ENCODE assay signal across 8 cellular contexts in the genomic region with DNA sequence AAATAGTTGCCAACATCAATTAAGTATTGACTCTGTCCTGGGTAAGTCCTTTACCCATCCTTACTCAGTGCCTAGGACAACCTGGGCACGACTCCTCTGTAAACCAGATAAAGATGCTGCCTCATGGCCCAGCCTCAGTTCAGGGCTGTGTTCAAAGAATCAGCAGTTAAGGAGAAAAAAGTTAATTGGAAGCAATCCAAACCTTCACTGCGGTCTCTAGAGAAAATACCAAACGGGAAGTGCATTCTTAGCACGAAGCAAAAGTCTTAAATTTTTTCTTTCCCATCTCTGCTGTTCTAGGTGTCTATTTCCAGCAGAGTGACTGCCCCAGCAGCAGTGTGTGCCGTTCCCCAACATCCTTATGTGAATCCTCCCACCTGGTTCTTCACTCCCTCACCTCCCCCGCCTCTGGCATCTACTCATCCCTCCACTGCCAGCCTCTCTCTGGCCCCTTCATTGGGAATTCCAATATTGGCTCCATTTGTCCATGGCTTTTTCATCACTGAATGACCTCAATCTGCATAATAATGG. TPM values are rescaled to one million over a fixed set of nuclear protein-coding genes. Genes with fewer than 3 reads are reported as not detected.
DNase-seq lines count a peak whose midpoint lies in the region; ATAC-seq and TF ChIP-seq lines count a peak whose summit lies in the region.

No MANE protein-coding gene starts in this region.

- H3K4me3 Mint-ChIP-seq in activated naive CD8-positive, alpha-beta T cell: peak overlapping the region; percentile 15

- peaks cover 2% of the 10 kb centered on the region for H3K27me3 Mint-ChIP-seq in activated naive CD8-positive, alpha-beta T cell

- no peaks in the 10 kb centered on the region for H3K9me3 Mint-ChIP-seq in activated naive CD8-positive, alpha-beta T cell (ENCODE audit: low read depth)

- DNase-seq in omental fat pad (ENCODE audit: low spot score): no peak
- DNase-seq in SKM-1 (lab: John Stamatoyannopoulos, UW; ENCODE audit: unreplicated experiment): no peak
- DNase-seq in activated T-cell treated with anti-CD3 and anti-CD28 coated beads for 4 hours: no peak
- no peak for DNase-seq in activated gamma-delta T cell treated with Interleukin-2 at 50 U/mL for 16 hours
- no peak for DNase-seq in epidermal melanocyte (ENCODE audit: insufficient read length, low spot score)

- TF ChIP-seq CTCF in omental fat pad (IDR thresholded peaks at IDR 0.05): no peak

- peaks cover 14% of the 10 kb centered on the region for H3K4me1 Mint-ChIP-seq in activated naive CD8-positive, alpha-beta T cell (ENCODE audit: low read depth)

- peak; percentile 78 for ATAC-seq in GM18909 (IDR thresholded peaks at IDR 0.05; ENCODE audit: poor library complexity, unreplicated experiment)
- ATAC-seq in HG03108 (IDR thresholded peaks at IDR 0.05; ENCODE audit: unreplicated experiment): peak; percentile 88
- ATAC-seq in omental fat pad (ENCODE audit: low FRiP score): peak; percentile 22

- no peaks in the 10 kb centered on the region for H3K36me3 Mint-ChIP-seq in activated naive CD8-positive, alpha-beta T cell

- H3K27ac Mint-ChIP-seq in activated naive CD8-positive, alpha-beta T cell: no peak overlapping the region

RNA-seq across cellular contexts. Expression of a gene that starts 23.2 kb away (rescaled TPM):
- 1 to 10 TPM; 1.3 to 2.7 (median 1.7) TPM for total RNA-seq in omental fat pad

Comparison
In these comparisons a context has a peak if more than half of its experiments do, and no peak if none do; other contexts are left out.
1. ATAC-seq: peak in every context shown above with its lines; median percentile 88 in HG03108; 78 in GM18909; 22 in omental fat pad.